In the genomic region with DNA sequence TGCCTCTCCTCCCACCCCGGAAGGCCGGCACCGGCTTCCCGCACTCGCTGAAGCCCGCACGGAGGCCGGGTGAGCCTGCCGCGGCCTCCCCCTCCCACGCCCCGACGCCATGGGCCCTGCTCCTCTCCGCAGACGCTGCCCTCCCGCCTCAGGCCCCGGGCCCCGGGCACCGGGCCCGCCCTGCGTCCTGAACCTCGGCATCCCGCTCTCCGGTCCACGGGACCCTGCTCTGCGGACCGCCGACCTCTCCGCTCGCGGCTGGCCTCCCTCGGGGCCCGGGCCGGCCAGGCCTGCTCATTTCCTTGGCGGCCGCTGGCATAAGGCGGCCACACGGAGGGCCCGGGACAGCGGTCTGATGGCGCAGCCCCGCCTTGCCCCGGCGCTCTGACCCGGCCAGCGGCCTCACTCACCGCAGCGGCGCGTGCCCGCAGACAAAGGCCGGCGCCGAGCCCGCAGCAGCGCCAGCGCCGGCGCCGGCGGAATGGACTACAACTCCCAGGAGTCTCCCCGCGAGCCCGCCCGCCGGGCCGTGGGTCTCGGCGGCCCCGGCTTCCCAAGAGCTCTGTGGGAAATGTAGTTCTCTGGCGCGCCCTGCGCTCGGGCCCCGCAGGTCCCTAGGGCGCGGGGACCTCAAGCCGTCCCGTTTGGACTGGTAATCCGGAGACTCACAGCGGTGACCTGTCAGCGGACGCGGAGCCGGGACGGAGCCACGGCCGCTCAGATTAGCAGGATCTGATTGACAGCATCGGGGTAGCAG, we compare ENCODE assay signal across 8 cellular contexts. TPM values are rescaled to one million over a fixed set of nuclear protein-coding genes. Genes with fewer than 3 reads are reported as not detected.
A peak's percentile ranks its signal among the peaks of the same experiment; 100 is the strongest.
DNase-seq lines count a peak whose midpoint lies in the region; ATAC-seq and TF ChIP-seq lines count a peak whose summit lies in the region.

A gene with protein sequence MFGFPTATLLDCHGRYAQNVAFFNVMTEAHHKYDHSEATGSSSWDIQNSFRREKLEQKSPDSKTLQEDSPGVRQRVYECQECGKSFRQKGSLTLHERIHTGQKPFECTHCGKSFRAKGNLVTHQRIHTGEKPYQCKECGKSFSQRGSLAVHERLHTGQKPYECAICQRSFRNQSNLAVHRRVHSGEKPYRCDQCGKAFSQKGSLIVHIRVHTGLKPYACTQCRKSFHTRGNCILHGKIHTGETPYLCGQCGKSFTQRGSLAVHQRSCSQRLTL (minus strand): TSS at position 490 of the 757 bp plus-strand sequence. CDS start 2,748 bp downstream, outside the sequence.

- peak within 1 kb of the TSS; percentile 93 for H2AK9ac ChIP-seq in IMR-90 (replicated peaks; ENCODE audit: low read depth, low read length, poor library complexity)

- dilution Hi-C loops in IMR-90 (cut with HindIII; ENCODE audit: low sequenced_read_pairs, unreplicated experiment), result no loop called here

- intact Hi-C loops in IMR-90 (cut with micrococcal nuclease), result no loop called here

- in situ Hi-C loops in IMR-90 (cut with MboI; ENCODE audit: low sequenced_read_pairs), result no loop called here

- no peak within 1 kb of the TSS for H3K56ac ChIP-seq in IMR-90 (ENCODE audit: extremely low read depth, insufficient read depth, low read length)

- H2BK5ac ChIP-seq in IMR-90 (ENCODE audit: low read depth, low read length, poor library complexity, severe bottlenecking), result peak within 1 kb of the TSS; percentile 83

- peaks cover 49% of the 10 kb centered on the region for H3K36me3 Mint-ChIP-seq in neural crest cell (ENCODE audit: low read depth)

- peak within 1 kb of the TSS; percentile 21 for H3K18ac ChIP-seq in IMR-90 (ENCODE audit: low read depth, low read length)

- peak within 1 kb of the TSS; percentile 97 for H4K91ac ChIP-seq in IMR-90 (ENCODE audit: insufficient read depth, low read depth, low read length)

- no TSS peak for BruUV-seq in IMR-90 (replicated peaks; lab: Mats Ljungman, UMichigan)

- H3K9me1 ChIP-seq in IMR-90 (ENCODE audit: insufficient read depth, low read length), result no peaks in the 10 kb centered on the region

- CTCF ChIA-PET in IMR-90 (lab: Yijun Ruan, JAX), result interaction anchor here (1.1 kb wide), 1 partner anchor 9 kb away, joined by 3 read pairs; no protein-coding TSS in a partner anchor

- H3K23ac ChIP-seq in IMR-90 (ENCODE audit: low read depth, low read length), result peak within 1 kb of the TSS; percentile 73

- peak within 1 kb of the TSS; percentile 100 for H2AFZ ChIP-seq in IMR-90 (replicated peaks; ENCODE audit: low read length, poor library complexity)

- peak within 1 kb of the TSS; percentile 81 for H3K4me2 ChIP-seq in IMR-90 (ENCODE audit: low read depth, low read length)

- no peak for TF ChIP-seq RAD21 in IMR-90 (IDR thresholded peaks at IDR 0.05; ENCODE audit: low read length)

- peaks cover 4% of the 10 kb centered on the region for H3K27me3 Mint-ChIP-seq in neural crest cell (ENCODE audit: low read depth)
- H3K27me3 Mint-ChIP-seq in stimulated activated naive CD8-positive, alpha-beta T cell treated with anti-CD3 and anti-CD28 coated beads, Interleukin-15, amount 100 ng/mL, for 72 hours, result no peaks in the 10 kb centered on the region

- POLR2A ChIA-PET in IMR-90 (lab: Charles Lee; ENCODE audit: unreplicated experiment), result interaction anchor here (0.7 kb wide), 1 partner anchor 398 kb away, joined by 4 read pairs; no protein-coding TSS in a partner anchor

- H3K9me3 Mint-ChIP-seq in neural crest cell, result peaks cover 28% of the 10 kb centered on the region
- H3K9me3 Mint-ChIP-seq in stimulated activated naive CD8-positive, alpha-beta T cell treated with anti-CD3 and anti-CD28 coated beads, Interleukin-15, amount 100 ng/mL, for 72 hours, result peaks cover 27 to 32% of the 10 kb centered on the region in 2 donors

- peak within 1 kb of the TSS; percentile 91 for H3K4ac ChIP-seq in IMR-90 (ENCODE audit: low read depth, low read length)

- TF ChIP-seq CTCF in IMR-90 (conservative IDR thresholded peaks at IDR 0.05; ENCODE audit: low read depth, low read length), result no peak
- TF ChIP-seq CTCF in foreskin fibroblast (IDR thresholded peaks at IDR 0.05; ENCODE audit: low read depth, low read length), result no peak
- TF ChIP-seq CTCF in neural crest cell (conservative IDR thresholded peaks at IDR 0.05), result no peak

- peaks cover 27% of the 10 kb centered on the region for H3K4me1 Mint-ChIP-seq in neural crest cell
- peaks cover 17% of the 10 kb centered on the region for H3K4me1 Mint-ChIP-seq in stimulated activated naive CD8-positive, alpha-beta T cell treated with anti-CD3 and anti-CD28 coated beads, Interleukin-15, amount 100 ng/mL, for 72 hours

- H3K79me1 ChIP-seq in IMR-90 (ENCODE audit: low read depth in 1 of 2, low read length in 2 of 2), result peaks cover 10% of the 10 kb centered on the region in 2 experiments

- H2BK15ac ChIP-seq in IMR-90 (ENCODE audit: low read depth, low read length), result no peak within 1 kb of the TSS

- peak within 1 kb of the TSS; percentile 90 for H2BK120ac ChIP-seq in IMR-90 (ENCODE audit: low read depth, low read length)

- peak within 1 kb of the TSS; percentile 62 for H3K4me3 ChIP-seq in IMR-90 (ENCODE audit: insufficient read depth, low read depth, low read length)
- peak within 1 kb of the TSS; percentile 61 to 67 for H3K4me3 ChIP-seq in foreskin fibroblast (ENCODE audit: low read depth in 1 of 2, low read length in 2 of 2)

- H3K14ac ChIP-seq in IMR-90 (replicated peaks; ENCODE audit: low read depth, low read length), result peak within 1 kb of the TSS; percentile 91

- no peaks in the 10 kb centered on the region for H3K27me3 ChIP-seq in IMR-90 (ENCODE audit: control insufficient read depth, insufficient read depth, low read length)

- WGBS in IMR-90 (ENCODE audit: extremely low coverage in 2 of 2, insufficient read length in 1 of 2), 2 experiments, result 1% methylated on average over 65 of the region's 89 CpGs; no CpG with 5 or more reads in 1 of the 2 experiments

- no peaks in the 10 kb centered on the region for H4K20me1 ChIP-seq in IMR-90 (ENCODE audit: insufficient read depth, low read length)

- H2AK5ac ChIP-seq in IMR-90 (ENCODE audit: low read depth, low read length), result no peak within 1 kb of the TSS

- H3K27ac Mint-ChIP-seq in neural crest cell (ENCODE audit: unreplicated experiment), result peak within 1 kb of the TSS; percentile 98
- peak within 1 kb of the TSS; percentile 97 for H3K27ac Mint-ChIP-seq in stimulated activated naive CD8-positive, alpha-beta T cell treated with anti-CD3 and anti-CD28 coated beads, Interleukin-15, amount 100 ng/mL, for 72 hours

- peak within 1 kb of the TSS; percentile 64 for H3K9ac ChIP-seq in IMR-90 (ENCODE audit: low read depth, low read length)

- H4K8ac ChIP-seq in IMR-90 (ENCODE audit: low read depth in 2 of 2, low read length in 2 of 2), result peak within 1 kb of the TSS; percentile 98

- peaks cover 3% of the 10 kb centered on the region; the same call in 1 of the 2 replicates for H3K4me1 ChIP-seq in IMR-90 (ENCODE audit: control insufficient read depth, insufficient read depth, low read length)

- H2BK20ac ChIP-seq in IMR-90 (ENCODE audit: low read depth, low read length), result peak within 1 kb of the TSS; percentile 78; the same call in 1 of the 2 replicates

- DNase-seq in DMS79 treated with DMSO at 0.1 percent for 48 hours (lab: John Stamatoyannopoulos, UW) (peak; percentile 39), IMR-90 (peak; percentile 83), SHP77 treated with DMSO at 0.1 percent for 48 hours (lab: John Stamatoyannopoulos, UW) (peak; percentile 55), activated gamma-delta T cell (lab: John Stamatoyannopoulos, UW) (peak; percentile 65), foreskin fibroblast (peak; percentile 85 to 95), neural crest cell (ENCODE audit: low read depth, low spot score) (peak; percentile 76)
- DNase-seq in stimulated activated naive CD8-positive, alpha-beta T cell treated with anti-CD3 and anti-CD28 coated beads, Interleukin-15, amount 100 ng/mL, for 72 hours, result peak; percentile 83 to 84

- peak within 1 kb of the TSS; percentile 72 for H3K27ac ChIP-seq in IMR-90 (ENCODE audit: insufficient read depth, low read length)

- peaks cover 30% of the 10 kb centered on the region for H3K9me3 ChIP-seq in IMR-90 (ENCODE audit: control insufficient read depth, insufficient read depth, low read length)

- peak within 1 kb of the TSS; percentile 94 for H3K4me3 Mint-ChIP-seq in neural crest cell
- peak within 1 kb of the TSS; percentile 96 to 99 for H3K4me3 Mint-ChIP-seq in stimulated activated naive CD8-positive, alpha-beta T cell treated with anti-CD3 and anti-CD28 coated beads, Interleukin-15, amount 100 ng/mL, for 72 hours

- H4K5ac ChIP-seq in IMR-90 (ENCODE audit: low read depth, low read length), result peak within 1 kb of the TSS; percentile 98

- peaks cover 15% of the 10 kb centered on the region for H3K36me3 ChIP-seq in IMR-90 (ENCODE audit: control insufficient read depth, insufficient read depth, low read length)

- ATAC-seq in GM21576 (IDR thresholded peaks at IDR 0.05; ENCODE audit: unreplicated experiment), result peak; percentile 99
- peak; percentile 99 for ATAC-seq in IMR-90 (ENCODE audit: low read depth)
- peak; percentile 97 for ATAC-seq in stimulated activated naive CD8-positive, alpha-beta T cell treated with anti-CD3 and anti-CD28 coated beads, Interleukin-15, amount 100 ng/mL, for 72 hours

- no peak; the same call in 1 of the 2 replicates for TF ChIP-seq POLR2A in IMR-90 (IDR thresholded peaks at IDR 0.05; ENCODE audit: low read depth, low read length)

TF ChIP-seq in IMR-90, 13 proteins besides CTCF, POLR2A, EP300 and RAD21:
- TF ChIP-seq MAZ (IDR thresholded peaks at IDR 0.05; ENCODE audit: borderline replicate concordance, low read depth, low read length) (no peak), MAFK (IDR thresholded peaks at IDR 0.05; ENCODE audit: low read depth, low read length) (no peak), BHLHE40 (IDR thresholded peaks at IDR 0.05; ENCODE audit: low read depth, low read length) (peak; percentile 79), CEBPB (IDR thresholded peaks at IDR 0.05; ENCODE audit: low read depth, low read length) (no peak), RFX5 (IDR thresholded peaks at IDR 0.05; ENCODE audit: low read depth, low read length) (no peak), SMC3 (IDR thresholded peaks at IDR 0.05; ENCODE audit: low read depth, low read length) (no peak)

RNA-seq across cellular contexts. Expression of the gene that starts here (rescaled TPM):
- total RNA-seq in IMR-90 (2012; rRNA removed) (21.4 and 31.2 TPM in 2 replicates), neural crest cell (37.7 and 39.9 TPM in 2 replicates)
- 26.4 and 30.1 TPM in 2 replicates for polyA plus RNA-seq in IMR-90 (2012; rRNA removed)
- polyA plus RNA-seq in IMR-90 (2012; cell fraction: cytosol; rRNA removed), result 9.1 and 20.2 TPM in 2 replicates
- 5.8 and 34.8 TPM in 2 replicates for polyA plus RNA-seq in IMR-90 (2012; cell fraction: nucleus; rRNA removed; ENCODE audit: low replicate concordance)

Comparison
In these comparisons a context has a peak if more than half of its experiments do, and no peak if none do; other contexts are left out.
1. Peak in every context shown above with its lines: DNase-seq, ATAC-seq, H3K4me3 ChIP-seq and H3K27ac ChIP-seq.
2. DNase-seq: peak in every context shown above with its lines; median percentile 90 in foreskin fibroblast; 84 in stimulated activated naive CD8-positive, alpha-beta T cell treated with anti-CD3 and anti-CD28 coated beads, Interleukin-15, amount 100 ng/mL, for 72 hours; 83 in IMR-90; 76 in neural crest cell; 65 in activated gamma-delta T cell; 55 in SHP77 treated with DMSO at 0.1 percent for 48 hours; 39 in DMS79 treated with DMSO at 0.1 percent for 48 hours.